ENCODE assay signal across 16 cellular contexts in the genomic region with DNA sequence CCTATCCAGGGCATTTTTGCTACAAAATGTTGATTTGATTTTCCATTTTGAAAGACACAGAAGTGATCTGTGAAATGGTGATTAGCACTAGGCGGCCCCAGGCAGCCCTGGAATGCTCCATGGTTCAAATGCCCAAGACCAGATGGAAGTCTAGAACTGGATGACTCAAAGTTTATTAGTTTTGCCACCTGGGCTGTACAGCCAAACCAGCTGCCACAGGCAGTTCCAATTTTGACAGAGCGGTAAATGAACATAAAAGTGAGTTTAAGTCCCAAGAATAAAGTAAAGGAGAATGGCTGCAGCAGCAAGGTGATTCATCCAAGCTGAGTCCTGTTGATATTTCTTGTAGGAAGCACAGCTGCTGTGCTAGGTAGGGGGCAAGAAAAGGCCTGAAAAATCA.
"Had no signal": no experiment of that assay in that cellular context is flagged by ENCODE, and none has a peak within 500 bp of the region (broad histone marks: within the 10 kb centered on the region; RNA-seq: fewer than 3 reads in every experiment).

No MANE protein-coding gene starts in this region.

- H3K9me3 ChIP-seq: testis, uterus had no signal

- H3K36me3 ChIP-seq: uterus had no signal

- H3K4me1 Mint-ChIP-seq: T-helper 17 cell had no signal

- H3K27ac Mint-ChIP-seq: activated naive CD4-positive, alpha-beta T cell treated with anti-CD3 and anti-CD28 coated beads, Interleukin-2, amount 50 U/mL, for 72 hours; endodermal cell; stimulated activated naive CD8-positive, alpha-beta T cell treated with anti-CD3 and anti-CD28 coated beads, Interleukin-15, Interleukin-2, amounts not matched to agents 100 ng/mL and 50 ng/mL, for 24 hours; T-helper 17 cell had no signal

- H3K27ac ChIP-seq: testis, uterus had no signal

- H3K9me3 Mint-ChIP-seq: activated naive CD4-positive, alpha-beta T cell treated with anti-CD3 and anti-CD28 coated beads, Interleukin-2, amount 50 U/mL, for 72 hours; endodermal cell; stimulated activated naive CD8-positive, alpha-beta T cell treated with anti-CD3 and anti-CD28 coated beads, Interleukin-15, Interleukin-2, amounts not matched to agents 100 ng/mL and 50 ng/mL, for 24 hours had no signal

- H3K27me3 Mint-ChIP-seq: stimulated activated naive CD8-positive, alpha-beta T cell treated with anti-CD3 and anti-CD28 coated beads, Interleukin-15, Interleukin-2, amounts not matched to agents 100 ng/mL and 50 ng/mL, for 24 hours; T-helper 17 cell had no signal

- H3K4me3 Mint-ChIP-seq: endodermal cell; stimulated activated naive CD8-positive, alpha-beta T cell treated with anti-CD3 and anti-CD28 coated beads, Interleukin-15, Interleukin-2, amounts not matched to agents 100 ng/mL and 50 ng/mL, for 24 hours; T-helper 17 cell had no signal

- DNase-seq: activated effector memory CD4-positive, alpha-beta T cell treated with Interleukin-2 at 50 U/mL for 16 hours; activated T-cell treated with anti-CD3 and anti-CD28 coated beads, Interleukin-2, amount 50 U/mL, for 1 hour; amniotic stem cell; cerebellar nuclear complex; dermis blood vessel endothelial cell; endodermal cell; glutamatergic neuron; stimulated activated CD4-positive, alpha-beta T cell treated with anti-CD3 and anti-CD28 coated beads, Interleukin-15, amount 100 ng/mL, for 24 hours; stimulated activated CD4-positive, alpha-beta T cell treated with anti-CD3 and anti-CD28 coated beads, Interleukin-4, amount 100 ng/mL, for 24 hours; T-helper 17 cell; testis; uterus had no signal

- ATAC-seq: activated naive CD4-positive, alpha-beta T cell treated with anti-CD3 and anti-CD28 coated beads, Interleukin-2, amount 50 U/mL, for 72 hours; esophagus mucosa; left lobe of liver; T-helper 17 cell had no signal

- H3K27me3 ChIP-seq: testis, uterus had no signal

- H3K4me3 ChIP-seq: testis, uterus had no signal

- H3K4me1 ChIP-seq: testis, uterus had no signal
